15 cellular contexts compared by ENCODE assay signal in genomic region chr1:93905734-93906133, GRCh38. TPM values are rescaled to one million over a fixed set of nuclear protein-coding genes. Genes with fewer than 3 reads are reported as not detected.
DNase-seq lines count a peak whose midpoint lies in the region; ATAC-seq and TF ChIP-seq lines count a peak whose summit lies in the region.
"Had no signal": no experiment of that assay in that cellular context is flagged by ENCODE, and none has a peak within 500 bp of the region (broad histone marks: within the 10 kb centered on the region; RNA-seq: fewer than 3 reads in every experiment).

No MANE protein-coding gene starts in this region.

- H3K27ac ChIP-seq in ACC112 (ENCODE audit: low read depth, low read length) (peak overlapping the region; percentile 43), hepatocyte (no peak overlapping the region)

- no peak overlapping the region for H2AFZ ChIP-seq in ACC112 (ENCODE audit: low read length, unreplicated experiment)
- no peak overlapping the region for H2AFZ ChIP-seq in hepatocyte

- peak overlapping the region; percentile 2 for H3K4me2 ChIP-seq in hepatocyte

- H3K27me3 Mint-ChIP-seq in HFFc6 (ENCODE audit: insufficient read depth): no peaks in the 10 kb centered on the region; the same call in 1 of the 2 replicates

- H3K9me3 Mint-ChIP-seq in HFFc6: no peaks in the 10 kb centered on the region

- no peaks in the 10 kb centered on the region for H3K9me2 ChIP-seq in hepatocyte (replicated peaks; ENCODE audit: insufficient read depth)

- no peaks in the 10 kb centered on the region for H4K20me1 ChIP-seq in hepatocyte (ENCODE audit: insufficient read depth, poor library complexity, severe bottlenecking)

- peak overlapping the region; percentile 72 for H3K27ac Mint-ChIP-seq in HFFc6

- ATAC-seq in left colon: no peak

- H3K9me3 ChIP-seq in adipocyte (ENCODE audit: control insufficient read depth, low read length): no peaks in the 10 kb centered on the region
- no peaks in the 10 kb centered on the region for H3K9me3 ChIP-seq in hepatocyte (ENCODE audit: low read depth)

- TF ChIP-seq CTCF in HFFc6 (IDR thresholded peaks at IDR 0.05): no peak
- TF ChIP-seq CTCF in hepatocyte (IDR thresholded peaks at IDR 0.05; ENCODE audit: poor library complexity): no peak

- H3K4me1 Mint-ChIP-seq in HFFc6 (ENCODE audit: low read depth): peaks cover 46% of the 10 kb centered on the region

- WGBS in hepatocyte (ENCODE audit: low lambda C conversion rate, missing lambda C conversion rate): 88% methylated on average over 2 of the region's 2 CpGs

- H3K36me3 ChIP-seq in ACC112 (ENCODE audit: insufficient read depth, low read length): peaks cover 4% of the 10 kb centered on the region; the same call in 1 of the 2 replicates
- H3K36me3 ChIP-seq in adipocyte (ENCODE audit: control insufficient read depth, insufficient read depth, low read length, severe bottlenecking): peaks cover 15% of the 10 kb centered on the region
- no peaks in the 10 kb centered on the region for H3K36me3 ChIP-seq in hepatocyte (replicated peaks; ENCODE audit: insufficient read depth, low read depth)

- no peaks in the 10 kb centered on the region for H3K27me3 ChIP-seq in ACC112 (ENCODE audit: insufficient read depth, low read length)
- no peaks in the 10 kb centered on the region for H3K27me3 ChIP-seq in adipocyte (replicated peaks; ENCODE audit: control insufficient read depth, insufficient read depth, low read length)
- no peaks in the 10 kb centered on the region for H3K27me3 ChIP-seq in hepatocyte

- H3K4me1 ChIP-seq in ACC112 (ENCODE audit: control insufficient read depth, insufficient read depth, low read length, unreplicated experiment) (peaks cover 41% of the 10 kb centered on the region), adipocyte (ENCODE audit: control insufficient read depth, insufficient read depth, low read length) (peaks cover 47% of the 10 kb centered on the region), hepatocyte (ENCODE audit: insufficient read depth) (peaks cover 11% of the 10 kb centered on the region)

- intact Hi-C loops in left colon (cut with DNase I, micrococcal nuclease): no loop called here

- peaks cover 17% of the 10 kb centered on the region for H3K36me3 Mint-ChIP-seq in HFFc6 (ENCODE audit: low read depth)

- H3K4me3 Mint-ChIP-seq in HFFc6: peak overlapping the region; percentile 63

- H3K9ac ChIP-seq in adipocyte (ENCODE audit: low read length): no peak overlapping the region

- peaks cover 65% of the 10 kb centered on the region for H3K79me2 ChIP-seq in ACC112 (ENCODE audit: control insufficient read depth, insufficient read depth, low read length, unreplicated experiment)
- peaks cover 33% of the 10 kb centered on the region for H3K79me2 ChIP-seq in hepatocyte

- DNase-seq in HFFc6 (peak; percentile 69), adipocyte (ENCODE audit: low read depth) (peak; percentile 37), hepatocyte (ENCODE audit: low spot score) (no peak), NCI-H2107 treated with DMSO at 0.1 percent for 48 hours (lab: John Stamatoyannopoulos, UW; ENCODE audit: unreplicated experiment) (no peak), left colon (no peak), iPS-NIHi7 (ENCODE audit: extremely low spot score) (no peak)
- DNase-seq in activated naive CD4-positive, alpha-beta T cell treated with anti-CD3 and anti-CD28 coated beads, Interleukin-2, amount 50 U/mL, for 16 hours: no peak
- DNase-seq: activated CD4-positive, CD25-positive, alpha-beta regulatory T cell; activated T-cell treated with anti-CD3 and anti-CD28 coated beads, Interleukin-2, amount 50 U/mL, for 48 hours; AML-193; MV-4-11; NCI-H526 treated with DMSO at 0.1 percent for 48 hours; SIG-M5; stimulated activated CD8-positive, alpha-beta memory T cell treated with anti-CD3 and anti-CD28 coated beads, Interleukin-4, amount 100 ng/mL, for 48 hours had no signal

- peak overlapping the region; percentile 96 for H3K4me3 ChIP-seq in ACC112 (ENCODE audit: low read depth, low read length)
- H3K4me3 ChIP-seq in adipocyte (ENCODE audit: low read length): peak overlapping the region; percentile 94
- no peak overlapping the region for H3K4me3 ChIP-seq in hepatocyte

RNA-seq across cellular contexts. Expression of gene GCLM, which starts 3.5 kb away (rescaled TPM):
- 10 to 100 TPM; 35.7 to 42.2 (median 40.8) TPM for total RNA-seq in HFFc6 (2021; fragmentation: NEBNext Ultra II Directional; extraction: Animal tissue kit (Norgen Biotek cat#: 25700))
- total RNA-seq in hepatocyte: 10.7 and 12.8 TPM in 2 replicates
- polyA plus RNA-seq in hepatocyte: 14.4 and 15.3 TPM in 2 replicates
- total RNA-seq in left colon: 10 to 100 TPM; 13.5 to 14.0 TPM

RNA-seq across cellular contexts. Expression of gene DNTTIP2, which starts 26.7 kb away (rescaled TPM):
- 10 to 100 TPM; 51.8 to 65.7 (median 60.1) TPM for total RNA-seq in HFFc6 (2021; fragmentation: NEBNext Ultra II Directional; extraction: Animal tissue kit (Norgen Biotek cat#: 25700))
- 43.6 and 44.7 TPM in 2 replicates for total RNA-seq in hepatocyte
- 34.4 and 37.8 TPM in 2 replicates for polyA plus RNA-seq in hepatocyte
- total RNA-seq in left colon: 10 to 100 TPM; 30.7 to 33.3 TPM

Comparison
In these comparisons a context has a peak if more than half of its experiments do, and no peak if none do; other contexts are left out.
1. DNase-seq: peak in HFFc6 (single experiment) and adipocyte (single experiment); none in hepatocyte (single experiment), NCI-H2107 treated with DMSO at 0.1 percent for 48 hours (single experiment), left colon (0 of 2), iPS-NIHi7 (single experiment) and activated naive CD4-positive, alpha-beta T cell treated with anti-CD3 and anti-CD28 coated beads, Interleukin-2, amount 50 U/mL, for 16 hours (single experiment).